Comparison of ENCODE assay signal across 11 cellular contexts in genomic region chr1:89605692-89606091, GRCh38. TPM values are rescaled to one million over a fixed set of nuclear protein-coding genes. Genes with fewer than 3 reads are reported as not detected.
DNase-seq lines count a peak whose midpoint lies in the region; ATAC-seq and TF ChIP-seq lines count a peak whose summit lies in the region.
"Had no signal": no experiment of that assay in that cellular context is flagged by ENCODE, and none has a peak within 500 bp of the region (broad histone marks: within the 10 kb centered on the region; RNA-seq: fewer than 3 reads in every experiment).

No MANE protein-coding gene starts in this region.

- TF ChIP-seq RAD21 in HCT116 (IDR thresholded peaks at IDR 0.05; ENCODE audit: low read depth): no peak

- H3K9ac ChIP-seq in HCT116 (ENCODE audit: low read length): no peak overlapping the region

- H3K9me3 Mint-ChIP-seq in activated CD4-positive, alpha-beta memory T cell treated with anti-CD3 and anti-CD28 coated beads for 36 hours: no peaks in the 10 kb centered on the region

- TF ChIP-seq CTCF in AG10803 (conservative IDR thresholded peaks at IDR 0.05; ENCODE audit: low read length): no peak
- no peak for TF ChIP-seq CTCF in HCT116 (IDR thresholded peaks at IDR 0.05 in 2 of 3, conservative IDR thresholded peaks at IDR 0.05 in 1 of 3; ENCODE audit: borderline replicate concordance in 1 of 3, insufficient read depth in 1 of 3, low read depth in 2 of 3, low read length in 2 of 3)
- TF ChIP-seq CTCF in fibroblast of villous mesenchyme (IDR thresholded peaks at IDR 0.05; ENCODE audit: insufficient read depth, low read depth, low read length): no peak

- peak overlapping the region; percentile 100 for H3K27ac Mint-ChIP-seq in activated CD4-positive, alpha-beta memory T cell treated with anti-CD3 and anti-CD28 coated beads for 36 hours

- CTCF ChIA-PET in HCT116 (lab: Charles Lee): no interaction called here
- CTCF ChIA-PET in activated CD4-positive, alpha-beta memory T cell treated with anti-CD3 and anti-CD28 coated beads for 36 hours (lab: Charles Lee): interaction anchor here (1.0 to 4.6 kb wide), 5 partner anchors 59 to 238 kb away, joined by 3 to 37 read pairs (median 9); no protein-coding TSS in a partner anchor

- H3K4me2 ChIP-seq in HCT116 (ENCODE audit: low read length): 0 out of 2 replicates have a peak overlapping the region, but pooled peaks have one; percentile 19

- no peaks in the 10 kb centered on the region for H4K20me1 ChIP-seq in HCT116 (ENCODE audit: insufficient read depth)

- DNase-seq in AG10803 (ENCODE audit: low read depth) (peak; percentile 56), HCT116 (ENCODE audit: low read depth, low spot score) (peak; percentile 13), fibroblast of villous mesenchyme (ENCODE audit: low read depth) (peak; percentile 83), D341Med (ENCODE audit: low spot score) (no peak), hypothalamus (lab: John Stamatoyannopoulos, UW) (no peak)
- DNase-seq in activated CD4-positive, alpha-beta memory T cell treated with anti-CD3 and anti-CD28 coated beads for 36 hours: no peak
- no peak for DNase-seq in activated effector memory CD4-positive, alpha-beta T cell treated with anti-CD3 and anti-CD28 coated beads, Interleukin-2, amount 50 U/mL, for 16 hours
- DNase-seq: DMS79 treated with DMSO at 0.1 percent for 48 hours, MM.1S, thyroid gland had no signal

- TF ChIP-seq POLR2A in HCT116 (IDR thresholded peaks at IDR 0.05; ENCODE audit: borderline replicate concordance, extremely low read depth, insufficient read depth, insufficient read length): no peak

- peaks cover 23% of the 10 kb centered on the region for H3K36me3 Mint-ChIP-seq in activated CD4-positive, alpha-beta memory T cell treated with anti-CD3 and anti-CD28 coated beads for 36 hours

- ATAC-seq in HCT116: peak; percentile 80
- ATAC-seq in GM19467 (IDR thresholded peaks at IDR 0.05; ENCODE audit: unreplicated experiment): no peak

- RAD21 ChIA-PET in HCT116 (lab: Charles Lee; ENCODE audit: low non-redundant PET in 1 of 2, low total read pairs in 2 of 2, uncharacterized antibody in 2 of 2, unreplicated experiment in 2 of 2): no interaction called here

- no peaks in the 10 kb centered on the region for H3K27me3 Mint-ChIP-seq in activated CD4-positive, alpha-beta memory T cell treated with anti-CD3 and anti-CD28 coated beads for 36 hours

- no peaks in the 10 kb centered on the region for H3K79me2 ChIP-seq in HCT116 (ENCODE audit: insufficient read depth, low read length)

- no peaks in the 10 kb centered on the region for H3K27me3 ChIP-seq in HCT116 (ENCODE audit: insufficient read depth, low read length)
- H3K27me3 ChIP-seq: thyroid gland had no signal

- BruUV-seq in HCT116 (replicated peaks; lab: Mats Ljungman, UMichigan): no TSS peak

- peaks cover 98% of the 10 kb centered on the region for H3K4me1 Mint-ChIP-seq in activated CD4-positive, alpha-beta memory T cell treated with anti-CD3 and anti-CD28 coated beads for 36 hours (ENCODE audit: low read depth)

- peaks cover 10 to 11% of the 10 kb centered on the region in 2 experiments; a peak in 3 of 4 replicates for H3K4me1 ChIP-seq in HCT116 (ENCODE audit: control insufficient read depth in 1 of 2, insufficient read depth in 2 of 2, low read length in 2 of 2)
- H3K4me1 ChIP-seq: thyroid gland had no signal

- H3K4me3 Mint-ChIP-seq in activated CD4-positive, alpha-beta memory T cell treated with anti-CD3 and anti-CD28 coated beads for 36 hours: peak overlapping the region; percentile 43

- intact Hi-C loops in HCT116 (cut with micrococcal nuclease): no loop called here
- intact Hi-C loops in activated CD4-positive, alpha-beta memory T cell treated with anti-CD3 and anti-CD28 coated beads for 36 hours (cut with micrococcal nuclease): loop anchor here (2.0 to 10.0 kb wide), 6 partner anchors 239 to 561 kb away; partner anchors contain the start of genes GBP4, GBP5 and ZNF326

- H3K4me3 ChIP-seq in AG10803 (ENCODE audit: low read length) (no peak overlapping the region), HCT116 (replicated peaks in 1 of 2; ENCODE audit: low read depth in 1 of 2, low read length in 2 of 2) (no peak overlapping the region), fibroblast of villous mesenchyme (ENCODE audit: low read depth, low read length) (no peak overlapping the region)
- H3K4me3 ChIP-seq: thyroid gland had no signal

- H3K27ac ChIP-seq in HCT116 (ENCODE audit: low read depth, low read length): no peak overlapping the region
- H3K27ac ChIP-seq: thyroid gland had no signal

- POLR2A ChIA-PET in HCT116 (lab: Charles Lee): no interaction called here
- POLR2A ChIA-PET in activated CD4-positive, alpha-beta memory T cell treated with anti-CD3 and anti-CD28 coated beads for 36 hours (lab: Charles Lee): interaction anchor here (1.7 to 10.5 kb wide), 5 partner anchors 14 to 69 kb away, joined by 4 to 225 read pairs (median 18); partner anchors contain the start of gene LRRC8C

- no peaks in the 10 kb centered on the region for H3K9me3 ChIP-seq in HCT116 (ENCODE audit: control insufficient read depth in 1 of 2, insufficient read depth in 1 of 2, low read depth in 1 of 2, low read length in 2 of 2)
- H3K9me3 ChIP-seq: thyroid gland had no signal

- H3K9me2 ChIP-seq in HCT116 (ENCODE audit: insufficient read depth): no peaks in the 10 kb centered on the region

- no peak overlapping the region for H2AFZ ChIP-seq in HCT116 (ENCODE audit: low read depth, low read length, poor library complexity, severe bottlenecking)

- no peaks in the 10 kb centered on the region for H3K36me3 ChIP-seq in HCT116 (ENCODE audit: control insufficient read depth in 1 of 2, insufficient read depth in 2 of 2, low read length in 2 of 2)
- H3K36me3 ChIP-seq: thyroid gland had no signal

TF ChIP-seq in HCT116, 20 proteins besides CTCF, POLR2A, EP300 and RAD21 (continues in another document):
- TF ChIP-seq YY1 (IDR thresholded peaks at IDR 0.05; ENCODE audit: extremely low read depth, insufficient replicate concordance, low read depth, low read length): no peak
- no peak for TF ChIP-seq SIN3A (IDR thresholded peaks at IDR 0.05; ENCODE audit: low read depth)
- no peak for TF ChIP-seq REST (IDR thresholded peaks at IDR 0.05; ENCODE audit: low read depth)
- TF ChIP-seq ZBTB33 (IDR thresholded peaks at IDR 0.05; ENCODE audit: extremely low read depth, insufficient replicate concordance, low read length): no peak
- no peak for TF ChIP-seq CEBPB (IDR thresholded peaks at IDR 0.05; ENCODE audit: low read depth)
- no peak for TF ChIP-seq EZH2 (IDR thresholded peaks at IDR 0.05)
- TF ChIP-seq, protein P1, sequence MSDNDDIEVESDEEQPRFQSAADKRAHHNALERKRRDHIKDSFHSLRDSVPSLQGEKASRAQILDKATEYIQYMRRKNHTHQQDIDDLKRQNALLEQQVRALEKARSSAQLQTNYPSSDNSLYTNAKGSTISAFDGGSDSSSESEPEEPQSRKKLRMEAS (IDR thresholded peaks at IDR 0.05): 0 out of 2 replicates have a peak, but pooled peaks have one; percentile 19
- no peak for TF ChIP-seq ELF1 (IDR thresholded peaks at IDR 0.05; ENCODE audit: borderline replicate concordance, low read depth)
- TF ChIP-seq CBX3 (IDR thresholded peaks at IDR 0.05; ENCODE audit: low read depth): no peak
- TF ChIP-seq POLR2AphosphoS5 (IDR thresholded peaks at IDR 0.05; ENCODE audit: low read depth, low read length): no peak
- TF ChIP-seq TCF7L2 (IDR thresholded peaks at IDR 0.05; ENCODE audit: borderline replicate concordance, extremely low read depth, insufficient read depth, insufficient read length): no peak
- peak; percentile 23; the same call in 1 of the 2 replicates for TF ChIP-seq SP1 (IDR thresholded peaks at IDR 0.05; ENCODE audit: low read depth)
- no peak for TF ChIP-seq JUND (IDR thresholded peaks at IDR 0.05)

RNA-seq across cellular contexts. Expression of gene LRRC8C, which starts 27.2 kb away (rescaled TPM):
- total RNA-seq in HCT116 (2021; ENCODE audit: unreplicated experiment): 8.4 TPM
- 1.7 and 2.2 TPM in 2 replicates for polyA plus RNA-seq in HCT116 (2012)
- 10 to 100 TPM; 36.4 to 40.4 TPM for total RNA-seq in activated CD4-positive, alpha-beta memory T cell treated with anti-CD3 and anti-CD28 coated beads for 36 hours
- total RNA-seq in fibroblast of villous mesenchyme: 9.3 and 10.8 TPM in 2 replicates

Comparison
In these comparisons a context has a peak if more than half of its experiments do, and no peak if none do; other contexts are left out.
1. DNase-seq: peak in AG10803 (single experiment), HCT116 (single experiment) and fibroblast of villous mesenchyme (single experiment); none in activated CD4-positive, alpha-beta memory T cell treated with anti-CD3 and anti-CD28 coated beads for 36 hours (single experiment), D341Med (single experiment), hypothalamus (0 of 51) and activated effector memory CD4-positive, alpha-beta T cell treated with anti-CD3 and anti-CD28 coated beads, Interleukin-2, amount 50 U/mL, for 16 hours (single experiment).